ENCODE assay signal across 1 cellular context in the genomic region with DNA sequence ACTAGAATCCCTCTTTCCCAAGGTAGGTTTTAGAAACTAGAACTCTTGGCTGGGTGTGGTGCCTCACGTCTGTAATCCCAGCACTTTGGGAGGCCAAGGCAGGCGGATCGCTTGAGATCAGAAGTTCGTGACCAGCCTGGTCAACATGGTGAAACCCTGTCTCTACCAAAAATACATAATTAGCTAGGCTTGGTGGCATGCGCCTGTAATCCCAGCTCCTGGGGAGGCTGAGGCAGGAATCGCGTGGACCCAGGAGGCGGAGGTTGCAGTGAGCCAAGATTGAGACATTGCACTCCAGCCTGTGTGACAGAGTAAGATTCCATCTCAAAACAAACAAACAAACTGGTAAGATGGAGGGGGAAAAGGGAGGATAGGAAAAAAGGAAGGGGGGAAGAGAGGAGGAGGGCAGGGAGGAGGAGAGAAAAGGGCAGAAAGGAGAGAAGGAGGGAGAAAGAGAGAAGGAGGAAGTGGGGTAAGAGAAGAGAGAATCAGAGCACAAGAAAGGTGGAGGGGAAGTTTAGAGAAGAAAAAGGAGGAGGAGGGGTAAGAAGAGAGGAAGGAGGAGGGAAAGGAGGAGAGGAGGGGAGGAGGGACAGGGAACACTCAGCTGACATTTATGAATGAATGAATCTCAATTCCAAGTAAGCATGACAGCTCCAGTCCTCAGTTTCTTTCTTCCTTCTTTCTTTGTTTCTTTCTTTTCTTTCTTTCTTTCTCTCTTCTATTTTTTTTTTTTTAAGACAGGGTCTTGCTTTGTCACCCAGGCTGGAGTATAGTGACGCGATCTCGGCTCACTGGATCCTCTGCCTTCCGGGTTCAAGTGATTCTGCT.
TF ChIP-seq lines count a peak whose summit lies in the region.

No MANE protein-coding gene starts in this region.

TF ChIP-seq in K562, 482 proteins besides CTCF, POLR2A, EP300 and RAD21 (continues in another document):
- TF ChIP-seq ZSCAN29 (IDR thresholded peaks at IDR 0.05): no peak
- TF ChIP-seq, protein P1, sequence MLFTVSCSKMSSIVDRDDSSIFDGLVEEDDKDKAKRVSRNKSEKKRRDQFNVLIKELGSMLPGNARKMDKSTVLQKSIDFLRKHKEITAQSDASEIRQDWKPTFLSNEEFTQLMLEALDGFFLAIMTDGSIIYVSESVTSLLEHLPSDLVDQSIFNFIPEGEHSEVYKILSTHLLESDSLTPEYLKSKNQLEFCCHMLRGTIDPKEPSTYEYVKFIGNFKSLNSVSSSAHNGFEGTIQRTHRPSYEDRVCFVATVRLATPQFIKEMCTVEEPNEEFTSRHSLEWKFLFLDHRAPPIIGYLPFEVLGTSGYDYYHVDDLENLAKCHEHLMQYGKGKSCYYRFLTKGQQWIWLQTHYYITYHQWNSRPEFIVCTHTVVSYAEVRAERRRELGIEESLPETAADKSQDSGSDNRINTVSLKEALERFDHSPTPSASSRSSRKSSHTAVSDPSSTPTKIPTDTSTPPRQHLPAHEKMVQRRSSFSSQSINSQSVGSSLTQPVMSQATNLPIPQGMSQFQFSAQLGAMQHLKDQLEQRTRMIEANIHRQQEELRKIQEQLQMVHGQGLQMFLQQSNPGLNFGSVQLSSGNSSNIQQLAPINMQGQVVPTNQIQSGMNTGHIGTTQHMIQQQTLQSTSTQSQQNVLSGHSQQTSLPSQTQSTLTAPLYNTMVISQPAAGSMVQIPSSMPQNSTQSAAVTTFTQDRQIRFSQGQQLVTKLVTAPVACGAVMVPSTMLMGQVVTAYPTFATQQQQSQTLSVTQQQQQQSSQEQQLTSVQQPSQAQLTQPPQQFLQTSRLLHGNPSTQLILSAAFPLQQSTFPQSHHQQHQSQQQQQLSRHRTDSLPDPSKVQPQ (CRISPR knock-in tag; IDR thresholded peaks at IDR 0.05; ENCODE audit: borderline replicate concordance): no peak
- no peak for TF ChIP-seq ZNF354B (CRISPR knock-in tag; IDR thresholded peaks at IDR 0.05)
- TF ChIP-seq CEBPB (tag; IDR thresholded peaks at IDR 0.05): no peak
- TF ChIP-seq SRSF7 (optimal IDR thresholded peaks at IDR 0.05; ENCODE audit: low read depth, low read length): no peak
- no peak for TF ChIP-seq NONO (IDR thresholded peaks at IDR 0.05; ENCODE audit: low read depth in 2 of 2, low read length in 1 of 2)
- TF ChIP-seq ATF4 (CRISPR knock-in tag; IDR thresholded peaks at IDR 0.05): no peak
- no peak for TF ChIP-seq MYNN (IDR thresholded peaks at IDR 0.05)
- no peak for TF ChIP-seq MYNN (CRISPR knock-in tag; IDR thresholded peaks at IDR 0.05)
- TF ChIP-seq RBM34 (IDR thresholded peaks at IDR 0.05; ENCODE audit: borderline replicate concordance, insufficient read depth, low read length): no peak
- no peak for TF ChIP-seq CBX3 (IDR thresholded peaks at IDR 0.05; ENCODE audit: borderline replicate concordance in 1 of 2, low read length in 2 of 2)
- no peak for TF ChIP-seq BRD9 (IDR thresholded peaks at IDR 0.05; ENCODE audit: low read depth, partially characterized antibody)
- TF ChIP-seq SREBF2 (CRISPR knock-in tag; IDR thresholded peaks at IDR 0.05): no peak
- no peak for TF ChIP-seq E2F3 (CRISPR knock-in tag; IDR thresholded peaks at IDR 0.05)
- TF ChIP-seq CREM (IDR thresholded peaks at IDR 0.05; ENCODE audit: low read depth): no peak
- TF ChIP-seq SETDB1 (IDR thresholded peaks at IDR 0.05; ENCODE audit: low read length): no peak
- no peak for TF ChIP-seq NFE2L1 (tag; IDR thresholded peaks at IDR 0.05; ENCODE audit: borderline replicate concordance, low read depth)
- no peak for TF ChIP-seq TEAD4 (IDR thresholded peaks at IDR 0.05; ENCODE audit: low read length)
- TF ChIP-seq TEAD4 (CRISPR knock-in tag; IDR thresholded peaks at IDR 0.05; ENCODE audit: borderline replicate concordance): no peak
- TF ChIP-seq, protein P2, sequence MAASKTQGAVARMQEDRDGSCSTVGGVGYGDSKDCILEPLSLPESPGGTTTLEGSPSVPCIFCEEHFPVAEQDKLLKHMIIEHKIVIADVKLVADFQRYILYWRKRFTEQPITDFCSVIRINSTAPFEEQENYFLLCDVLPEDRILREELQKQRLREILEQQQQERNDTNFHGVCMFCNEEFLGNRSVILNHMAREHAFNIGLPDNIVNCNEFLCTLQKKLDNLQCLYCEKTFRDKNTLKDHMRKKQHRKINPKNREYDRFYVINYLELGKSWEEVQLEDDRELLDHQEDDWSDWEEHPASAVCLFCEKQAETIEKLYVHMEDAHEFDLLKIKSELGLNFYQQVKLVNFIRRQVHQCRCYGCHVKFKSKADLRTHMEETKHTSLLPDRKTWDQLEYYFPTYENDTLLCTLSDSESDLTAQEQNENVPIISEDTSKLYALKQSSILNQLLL (CRISPR knock-in tag; IDR thresholded peaks at IDR 0.05; ENCODE audit: borderline replicate concordance): no peak
- TF ChIP-seq, protein P3, sequence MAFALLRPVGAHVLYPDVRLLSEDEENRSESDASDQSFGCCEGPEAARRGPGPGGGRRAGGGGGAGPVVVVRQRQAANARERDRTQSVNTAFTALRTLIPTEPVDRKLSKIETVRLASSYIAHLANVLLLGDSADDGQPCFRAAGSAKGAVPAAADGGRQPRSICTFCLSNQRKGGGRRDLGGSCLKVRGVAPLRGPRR (CRISPR knock-in tag; IDR thresholded peaks at IDR 0.05): no peak
- TF ChIP-seq HCFC1 (IDR thresholded peaks at IDR 0.05; ENCODE audit: low read depth, low read length): no peak
- TF ChIP-seq ZBTB1 (CRISPR knock-in tag; IDR thresholded peaks at IDR 0.05; ENCODE audit: borderline replicate concordance, low read depth): no peak
- TF ChIP-seq ELF1 (tag; IDR thresholded peaks at IDR 0.05): no peak
- TF ChIP-seq FOXP1 (CRISPR knock-in tag; IDR thresholded peaks at IDR 0.05): no peak
- TF ChIP-seq ZNF134 (CRISPR knock-in tag; conservative IDR thresholded peaks at IDR 0.05): no peak
- TF ChIP-seq SRSF1 (IDR thresholded peaks at IDR 0.05; ENCODE audit: low read depth, low read length): no peak
- TF ChIP-seq SRSF3 (IDR thresholded peaks at IDR 0.05; ENCODE audit: insufficient read depth, low read length): no peak
- peak; percentile 83 for TF ChIP-seq PCBP2 (IDR thresholded peaks at IDR 0.05; ENCODE audit: low read depth, low read length, poor library complexity, severe bottlenecking)
- TF ChIP-seq RUNX1 (IDR thresholded peaks at IDR 0.05; ENCODE audit: low read depth): no peak
- no peak for TF ChIP-seq THRAP3 (IDR thresholded peaks at IDR 0.05; ENCODE audit: borderline replicate concordance)
- TF ChIP-seq ZNF57 (CRISPR knock-in tag; IDR thresholded peaks at IDR 0.05): no peak
- peak; percentile 92; the same call in 1 of the 2 replicates for TF ChIP-seq MTA1 (IDR thresholded peaks at IDR 0.05; ENCODE audit: borderline replicate concordance)
- TF ChIP-seq ZZZ3 (IDR thresholded peaks at IDR 0.05): no peak
- no peak for TF ChIP-seq RB1 (IDR thresholded peaks at IDR 0.05; ENCODE audit: low read depth)
- no peak for TF ChIP-seq ATF1 (CRISPR knock-in tag; IDR thresholded peaks at IDR 0.05)
- TF ChIP-seq ATF1 (tag; IDR thresholded peaks at IDR 0.05): no peak
- no peak for TF ChIP-seq MEIS2 (IDR thresholded peaks at IDR 0.05; ENCODE audit: partially characterized antibody)
- TF ChIP-seq, protein P4, sequence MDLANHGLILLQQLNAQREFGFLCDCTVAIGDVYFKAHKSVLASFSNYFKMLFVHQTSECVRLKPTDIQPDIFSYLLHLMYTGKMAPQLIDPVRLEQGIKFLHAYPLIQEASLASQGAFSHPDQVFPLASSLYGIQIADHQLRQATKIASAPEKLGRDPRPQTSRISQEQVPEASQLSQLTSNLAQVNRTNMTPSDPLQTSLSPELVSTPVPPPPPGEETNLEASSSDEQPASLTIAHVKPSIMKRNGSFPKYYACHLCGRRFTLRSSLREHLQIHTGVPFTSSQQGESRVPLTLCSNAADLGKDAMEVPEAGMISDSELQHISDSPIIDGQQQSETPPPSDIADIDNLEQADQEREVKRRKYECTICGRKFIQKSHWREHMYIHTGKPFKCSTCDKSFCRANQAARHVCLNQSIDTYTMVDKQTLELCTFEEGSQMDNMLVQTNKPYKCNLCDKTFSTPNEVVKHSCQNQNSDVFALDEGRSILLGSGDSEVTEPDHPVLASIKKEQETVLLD (IDR thresholded peaks at IDR 0.05): peak; percentile 74; the same call in 1 of the 2 replicates
- no peak for TF ChIP-seq HEY1 (CRISPR knock-in tag; IDR thresholded peaks at IDR 0.05; ENCODE audit: borderline replicate concordance)
- TF ChIP-seq KLF16 (IDR thresholded peaks at IDR 0.05): no peak
- no peak for TF ChIP-seq ARID3A (IDR thresholded peaks at IDR 0.05; ENCODE audit: borderline replicate concordance, low read depth, low read length)
- no peak for TF ChIP-seq GABPB1 (CRISPR knock-in tag; IDR thresholded peaks at IDR 0.05)
- TF ChIP-seq HLTF (IDR thresholded peaks at IDR 0.05): 0 out of 2 replicates have a peak, but pooled peaks have one; percentile 20
- TF ChIP-seq ZEB2 (IDR thresholded peaks at IDR 0.05): no peak
- no peak for TF ChIP-seq TFAM (CRISPR knock-in tag; conservative IDR thresholded peaks at IDR 0.05)
- no peak for TF ChIP-seq SMAD3 (CRISPR knock-in tag; conservative IDR thresholded peaks at IDR 0.05)
- TF ChIP-seq PRMT5 (CRISPR knock-in tag; IDR thresholded peaks at IDR 0.05): no peak
- TF ChIP-seq DNMT1 (IDR thresholded peaks at IDR 0.05): no peak
- TF ChIP-seq CBX1 (IDR thresholded peaks at IDR 0.05; ENCODE audit: low read depth): no peak
- no peak for TF ChIP-seq ZNF407 (IDR thresholded peaks at IDR 0.05; ENCODE audit: low read depth)
- TF ChIP-seq TAF1 (IDR thresholded peaks at IDR 0.05; ENCODE audit: control insufficient read depth, extremely low read depth, insufficient read depth, low read length, severe bottlenecking): no peak
- 0 out of 2 replicates have a peak, but pooled peaks have one; percentile 41 for TF ChIP-seq EHMT2 (IDR thresholded peaks at IDR 0.05)
- peak; percentile 68; the same call in 1 of the 2 replicates for TF ChIP-seq SMARCE1 (IDR thresholded peaks at IDR 0.05)
